ENCODE assay signal across 8 cellular contexts in genomic region chr5:141960449-141961323, GRCh38. TPM values are rescaled to one million over a fixed set of nuclear protein-coding genes. Genes with fewer than 3 reads are reported as not detected.
DNase-seq lines count a peak whose midpoint lies in the region; ATAC-seq and TF ChIP-seq lines count a peak whose summit lies in the region.

No MANE protein-coding gene starts in this region.

- H3K9me3 Mint-ChIP-seq in CD14-positive monocyte = peaks cover 0 to 2% (median 0%) of the 10 kb centered on the region in 7 donors

- peak; percentile 90 for TF ChIP-seq CTCF in CD14-positive monocyte (IDR thresholded peaks at IDR 0.05)
- TF ChIP-seq CTCF in choroid plexus epithelial cell (conservative IDR thresholded peaks at IDR 0.05; ENCODE audit: low read depth, low read length) = peak; percentile 96
- TF ChIP-seq CTCF in lower leg skin (IDR thresholded peaks at IDR 0.05) = peak in 1 of 3 donors; percentile 84

- no peak for TF ChIP-seq POLR2A in lower leg skin (IDR thresholded peaks at IDR 0.05)

- WGBS in lower leg skin, 2 donors = 29% methylated on average over 14 of the region's 14 CpGs

- no peak overlapping the region for H3K4me3 Mint-ChIP-seq in CD14-positive monocyte

- DNase-seq in CD14-positive monocyte (ENCODE audit: low spot score) (peak; percentile 86), NCI-H446 treated with DMSO at 0.1 percent for 48 hours (lab: John Stamatoyannopoulos, UW) (peak; percentile 39), choroid plexus epithelial cell (ENCODE audit: low read depth) (peak; percentile 88), lower leg skin (ENCODE audit: low spot score in 2 of 2) (peak; percentile 92 to 98)
- DNase-seq in activated CD4-positive, alpha-beta T cell treated with anti-CD3 and anti-CD28 coated beads for 24 hours (ENCODE audit: low read depth in 2 of 2) = peak; percentile 89 to 90
- peak; percentile 84 for DNase-seq in stimulated activated CD8-positive, alpha-beta memory T cell treated with anti-CD3 and anti-CD28 coated beads, Interleukin-12 subunit alpha, Interleukin-12 subunit beta, amount 100 ng/mL, for 1 hour (ENCODE audit: low read depth)

- intact Hi-C loops in CD14-positive monocyte (cut with micrococcal nuclease) (loop anchor here in 1 of 2 donors (5.0 kb wide), 1 partner anchor 268 kb away; no protein-coding TSS in a partner anchor), lower leg skin (cut with DNase I; ENCODE audit: low total_unique reads) (no loop called here)

- H3K4me1 Mint-ChIP-seq in CD14-positive monocyte = peaks cover 43% of the 10 kb centered on the region

- peaks cover 3% of the 10 kb centered on the region in 2 donors for H3K36me3 Mint-ChIP-seq in CD14-positive monocyte

- ATAC-seq in GM19324 (IDR thresholded peaks at IDR 0.05; ENCODE audit: low FRiP score, unreplicated experiment) = peak; percentile 92
- ATAC-seq in HG03432 (IDR thresholded peaks at IDR 0.05; ENCODE audit: unreplicated experiment) = peak; percentile 96

- H3K27me3 Mint-ChIP-seq in CD14-positive monocyte (ENCODE audit: low read depth in 3 of 3) = peaks cover 2 to 7% (median 4%) of the 10 kb centered on the region in 3 donors

- H3K4me3 ChIP-seq in choroid plexus epithelial cell (ENCODE audit: low read depth, low read length) = no peak overlapping the region
- no peak overlapping the region for H3K4me3 ChIP-seq in lower leg skin (ENCODE audit: low read depth, poor library complexity, severe bottlenecking)

- peak overlapping the region in 3 of 7 donors; percentile 4 to 85 (median 44) for H3K27ac Mint-ChIP-seq in CD14-positive monocyte

RNA-seq across cellular contexts. Expression of gene PCDH12, which starts 2.7 kb away (rescaled TPM):
- polyA plus RNA-seq in CD14-positive monocyte = 1 to 10 TPM in 1 of 2 donors, under 1 TPM in 1; 0.90 to 1.2 TPM
- total RNA-seq in lower leg skin = 1 to 10 TPM in 1 of 4 donors, under 1 TPM in 3; 0.34 to 1.5 (median 0.54) TPM

RNA-seq across cellular contexts. Expression of gene RNF14, which starts 8.2 kb away (rescaled TPM):
- 10 to 100 TPM; 31.2 to 52.8 TPM for polyA plus RNA-seq in CD14-positive monocyte
- total RNA-seq in lower leg skin = 10 to 100 TPM; 32.2 to 57.3 (median 48.8) TPM

RNA-seq across cellular contexts. Expression of gene DELE1, which starts 37.0 kb away (rescaled TPM):
- 10 to 100 TPM; 47.3 to 49.6 TPM for polyA plus RNA-seq in CD14-positive monocyte
- total RNA-seq in lower leg skin = 10 to 100 TPM; 47.2 to 67.2 (median 49.2) TPM

RNA-seq across cellular contexts. Expression of gene GNPDA1, which starts 52.1 kb away (rescaled TPM):
- polyA plus RNA-seq in CD14-positive monocyte = 10 to 100 TPM; 24.3 to 47.6 TPM
- total RNA-seq in lower leg skin = 10 to 100 TPM; 16.9 to 40.7 (median 30.6) TPM

Comparison
In these comparisons a context has a peak if more than half of its experiments do, and no peak if none do; other contexts are left out.
1. DNase-seq: peak in every context shown above with its lines; median percentile 95 in lower leg skin; 90 in activated CD4-positive, alpha-beta T cell treated with anti-CD3 and anti-CD28 coated beads for 24 hours; 88 in choroid plexus epithelial cell; 86 in CD14-positive monocyte; 84 in stimulated activated CD8-positive, alpha-beta memory T cell treated with anti-CD3 and anti-CD28 coated beads, Interleukin-12 subunit alpha, Interleukin-12 subunit beta, amount 100 ng/mL, for 1 hour; 39 in NCI-H446 treated with DMSO at 0.1 percent for 48 hours.